10 cellular contexts compared by ENCODE assay signal in genomic region chr5:80466669-80467485, GRCh38. TPM values are rescaled to one million over a fixed set of nuclear protein-coding genes. Genes with fewer than 3 reads are reported as not detected.
A peak's percentile ranks its signal among the peaks of the same experiment; 100 is the strongest.
DNase-seq lines count a peak whose midpoint lies in the region; ATAC-seq and TF ChIP-seq lines count a peak whose summit lies in the region.
"Had no signal": no experiment of that assay in that cellular context is flagged by ENCODE, and none has a peak within 500 bp of the region (broad histone marks: within the 10 kb centered on the region; RNA-seq: fewer than 3 reads in every experiment).

No MANE protein-coding gene starts in this region.

- H3K23ac ChIP-seq in neuronal stem cell (ENCODE audit: low read depth, low read length, poor library complexity) = no peak overlapping the region

- WGBS in esophagus squamous epithelium, 2 donors = 40 to 43% methylated on average over 4 of the region's 4 CpGs
- no CpG with 5 or more reads among the region's 4 CpGs for WGBS in neuronal stem cell (ENCODE audit: extremely low coverage in 2 of 2, insufficient read length in 2 of 2, insufficient replicate concordance in 1 of 2), 2 donors

- peaks cover 3% of the 10 kb centered on the region for H3K27me3 Mint-ChIP-seq in GM23338 (ENCODE audit: insufficient read depth, low read depth, poor library complexity)
- H3K27me3 Mint-ChIP-seq in activated naive CD8-positive, alpha-beta T cell treated with anti-CD3 and anti-CD28 coated beads for 36 hours = no peaks in the 10 kb centered on the region
- H3K27me3 Mint-ChIP-seq in naive thymus-derived CD8-positive, alpha-beta T cell = no peaks in the 10 kb centered on the region
- no peaks in the 10 kb centered on the region for H3K27me3 Mint-ChIP-seq in CD8-positive, alpha-beta T cell (ENCODE audit: low read depth)

- H3K9me3 ChIP-seq in esophagus squamous epithelium (peaks cover 0 to 32% (median 14%) of the 10 kb centered on the region in 3 donors), neuronal stem cell (replicated peaks in 1 of 2; ENCODE audit: control insufficient read depth in 2 of 2, insufficient read depth in 1 of 2, low read depth in 1 of 2, low read length in 2 of 2) (peaks cover 9 to 56% of the 10 kb centered on the region in 2 donors)
- H3K9me3 ChIP-seq in CD8-positive, alpha-beta T cell (ENCODE audit: low read length) = peaks cover 4% of the 10 kb centered on the region

- H3K4me3 ChIP-seq in GM23338 (no peak overlapping the region), esophagus squamous epithelium (no peak overlapping the region), neuronal stem cell (ENCODE audit: low read length in 2 of 2) (no peak overlapping the region)
- no peak overlapping the region for H3K4me3 ChIP-seq in CD8-positive, alpha-beta T cell (ENCODE audit: low read depth, low read length)
- H3K4me3 ChIP-seq: spleen had no signal

- no peak overlapping the region for H3K9ac ChIP-seq in neuronal stem cell (ENCODE audit: low read depth, low read length, poor library complexity)

- no peaks in the 10 kb centered on the region for H3K79me1 ChIP-seq in neuronal stem cell (ENCODE audit: low read depth, low read length)

- no peaks in the 10 kb centered on the region for H3K79me2 ChIP-seq in GM23338 (replicated peaks; ENCODE audit: insufficient read depth)

- H3K27me3 ChIP-seq in GM23338 (ENCODE audit: insufficient read depth) = no peaks in the 10 kb centered on the region
- no peaks in the 10 kb centered on the region for H3K27me3 ChIP-seq in esophagus squamous epithelium
- no peaks in the 10 kb centered on the region for H3K27me3 ChIP-seq in neuronal stem cell (ENCODE audit: control insufficient read depth in 3 of 3, insufficient read depth in 3 of 3, low read depth in 1 of 3, low read length in 3 of 3)
- no peaks in the 10 kb centered on the region for H3K27me3 ChIP-seq in CD8-positive, alpha-beta T cell (ENCODE audit: insufficient read depth, low read length)
- H3K27me3 ChIP-seq: spleen had no signal

- no peaks in the 10 kb centered on the region for H4K20me1 ChIP-seq in GM23338 (replicated peaks; ENCODE audit: insufficient read depth)

- H3K9me3 Mint-ChIP-seq in GM23338 = peaks cover 50% of the 10 kb centered on the region
- peaks cover 34% of the 10 kb centered on the region for H3K9me3 Mint-ChIP-seq in activated naive CD8-positive, alpha-beta T cell treated with anti-CD3 and anti-CD28 coated beads for 36 hours
- H3K9me3 Mint-ChIP-seq in naive thymus-derived CD8-positive, alpha-beta T cell = peaks cover 9 to 61% (median 31%) of the 10 kb centered on the region in 9 donors
- H3K9me3 Mint-ChIP-seq in CD8-positive, alpha-beta T cell = peaks cover 29% of the 10 kb centered on the region

- intact Hi-C loops in esophagus squamous epithelium (cut with DNase I) = no loop called here
- intact Hi-C loops in CD8-positive, alpha-beta T cell (cut with DNase I, micrococcal nuclease) = no loop called here

- no peaks in the 10 kb centered on the region for H3F3A ChIP-seq in GM23338 (replicated peaks; ENCODE audit: low read depth)

- TF ChIP-seq CTCF in GM23338 (conservative IDR thresholded peaks at IDR 0.05; ENCODE audit: low read depth in 2 of 2) = no peak
- no peak for TF ChIP-seq CTCF in esophagus squamous epithelium (IDR thresholded peaks at IDR 0.05)
- TF ChIP-seq CTCF in CD8-positive, alpha-beta T cell (IDR thresholded peaks at IDR 0.05) = no peak

- H3K18ac ChIP-seq in neuronal stem cell (ENCODE audit: low read length) = no peak overlapping the region

- no peak overlapping the region for H3K14ac ChIP-seq in neuronal stem cell (ENCODE audit: low read length)

- H2AFZ ChIP-seq in GM23338 (no peak overlapping the region), neuronal stem cell (ENCODE audit: low read length) (no peak overlapping the region)

- H3K4me1 ChIP-seq in GM23338 (ENCODE audit: insufficient read depth) (0 out of 2 replicates have a peak, but pooled peaks cover 4% of the 10 kb centered on the region), esophagus squamous epithelium (peaks cover 5 to 31% (median 5%) of the 10 kb centered on the region in 3 donors), neuronal stem cell (ENCODE audit: control insufficient read depth in 2 of 2, insufficient read depth in 1 of 2, low read depth in 1 of 2, low read length in 2 of 2) (peaks cover 0 to 1% of the 10 kb centered on the region in 2 donors)
- H3K4me1 ChIP-seq in CD8-positive, alpha-beta T cell (ENCODE audit: insufficient read depth, low read length) = no peaks in the 10 kb centered on the region

- ATAC-seq in GM23338 = no peak
- ATAC-seq in naive thymus-derived CD8-positive, alpha-beta T cell = no peak
- no peak for ATAC-seq in CD8-positive, alpha-beta T cell

- CTCF ChIA-PET in CD8-positive, alpha-beta T cell (lab: Charles Lee) = interaction anchor here (1.2 kb wide), 1 partner anchor 376 kb away, joined by 3 read pairs; no protein-coding TSS in a partner anchor

- H4K8ac ChIP-seq in neuronal stem cell (ENCODE audit: low read depth, low read length) = no peak overlapping the region

- H2BK120ac ChIP-seq in neuronal stem cell (ENCODE audit: low read depth, low read length) = no peak overlapping the region

- no peak overlapping the region for H3K4me3 Mint-ChIP-seq in GM23338
- no peak overlapping the region for H3K4me3 Mint-ChIP-seq in activated naive CD8-positive, alpha-beta T cell treated with anti-CD3 and anti-CD28 coated beads for 36 hours
- H3K4me3 Mint-ChIP-seq in naive thymus-derived CD8-positive, alpha-beta T cell = no peak overlapping the region
- H3K4me3 Mint-ChIP-seq in CD8-positive, alpha-beta T cell = no peak overlapping the region

- peak overlapping the region; percentile 60 for H3K27ac Mint-ChIP-seq in GM23338
- H3K27ac Mint-ChIP-seq in activated naive CD8-positive, alpha-beta T cell treated with anti-CD3 and anti-CD28 coated beads for 36 hours = no peak overlapping the region
- no peak overlapping the region for H3K27ac Mint-ChIP-seq in naive thymus-derived CD8-positive, alpha-beta T cell
- no peak overlapping the region for H3K27ac Mint-ChIP-seq in CD8-positive, alpha-beta T cell

- H3K27ac ChIP-seq in GM23338 (ENCODE audit: low read depth) (0 out of 2 replicates have a peak overlapping the region, but pooled peaks have one; percentile 27), esophagus squamous epithelium (peak overlapping the region; percentile 5 to 50 (median 40)), neuronal stem cell (replicated peaks; ENCODE audit: low read length) (peak overlapping the region; percentile 16)
- no peak overlapping the region for H3K27ac ChIP-seq in CD8-positive, alpha-beta T cell (ENCODE audit: low read depth, low read length)

- peaks cover 3% of the 10 kb centered on the region; the same call in 2 of the 3 replicates for H3K4me1 Mint-ChIP-seq in GM23338
- H3K4me1 Mint-ChIP-seq in activated naive CD8-positive, alpha-beta T cell treated with anti-CD3 and anti-CD28 coated beads for 36 hours = no peaks in the 10 kb centered on the region
- H3K4me1 Mint-ChIP-seq in naive thymus-derived CD8-positive, alpha-beta T cell = no peaks in the 10 kb centered on the region
- no peaks in the 10 kb centered on the region for H3K4me1 Mint-ChIP-seq in CD8-positive, alpha-beta T cell (ENCODE audit: low read depth)

- H3K9me2 ChIP-seq in GM23338 (ENCODE audit: insufficient read depth) = 0 out of 2 replicates have a peak, but pooled peaks cover 4% of the 10 kb centered on the region

- no peak overlapping the region for H2AK5ac ChIP-seq in neuronal stem cell (ENCODE audit: low read depth, low read length)

- no peak for TF ChIP-seq POLR2A in esophagus squamous epithelium (IDR thresholded peaks at IDR 0.05)

- no peak overlapping the region for H2BK12ac ChIP-seq in neuronal stem cell (ENCODE audit: low read length)

- H3K4ac ChIP-seq in neuronal stem cell (ENCODE audit: low read length) = no peak overlapping the region

- H2BK5ac ChIP-seq in neuronal stem cell (ENCODE audit: low read length) = no peak overlapping the region

- no peak for DNase-seq in GM23338 (ENCODE audit: low spot score)
- peak; percentile 25 for DNase-seq in OCI-M1 (lab: John Stamatoyannopoulos, UW)
- DNase-seq in esophagus squamous epithelium (lab: John Stamatoyannopoulos, UW) = no peak
- DNase-seq in neuronal stem cell (ENCODE audit: low spot score) = no peak
- DNase-seq in SK-N-DZ (ENCODE audit: low spot score) = no peak
- no peak for DNase-seq in activated naive CD8-positive, alpha-beta T cell treated with anti-CD3 and anti-CD28 coated beads for 36 hours
- no peak for DNase-seq in naive thymus-derived CD8-positive, alpha-beta T cell
- no peak for DNase-seq in CD8-positive, alpha-beta T cell
- DNase-seq: NCI-H69, spleen had no signal

- H3K36me3 Mint-ChIP-seq in GM23338 (ENCODE audit: low read depth) = peaks cover 80% of the 10 kb centered on the region
- H3K36me3 Mint-ChIP-seq in activated naive CD8-positive, alpha-beta T cell treated with anti-CD3 and anti-CD28 coated beads for 36 hours = peaks cover 67% of the 10 kb centered on the region
- H3K36me3 Mint-ChIP-seq in naive thymus-derived CD8-positive, alpha-beta T cell = peaks cover 61 to 95% (median 75%) of the 10 kb centered on the region in 3 donors
- peaks cover 88% of the 10 kb centered on the region for H3K36me3 Mint-ChIP-seq in CD8-positive, alpha-beta T cell

- H4K91ac ChIP-seq in neuronal stem cell (ENCODE audit: low read depth, low read length, poor library complexity) = no peak overlapping the region

- H3K36me3 ChIP-seq in GM23338 (ENCODE audit: insufficient read depth) = no peaks in the 10 kb centered on the region
- peaks cover 0 to 76% (median 0%) of the 10 kb centered on the region in 3 donors for H3K36me3 ChIP-seq in esophagus squamous epithelium
- peaks cover 21 to 86% of the 10 kb centered on the region in 2 donors for H3K36me3 ChIP-seq in neuronal stem cell (replicated peaks in 1 of 2; ENCODE audit: control insufficient read depth in 2 of 2, insufficient read depth in 2 of 2, low read length in 2 of 2)
- no peaks in the 10 kb centered on the region for H3K36me3 ChIP-seq in CD8-positive, alpha-beta T cell (ENCODE audit: insufficient read depth, low read length)

- no peak overlapping the region for H2BK15ac ChIP-seq in neuronal stem cell (ENCODE audit: low read length)

- H3K4me2 ChIP-seq in GM23338 (no peak overlapping the region), neuronal stem cell (ENCODE audit: insufficient read depth, low read length, poor library complexity, severe bottlenecking) (no peak overlapping the region)

- POLR2A ChIA-PET in naive thymus-derived CD8-positive, alpha-beta T cell (lab: Charles Lee) = no interaction called here
- POLR2A ChIA-PET in CD8-positive, alpha-beta T cell (lab: Charles Lee) = no interaction called here

RNA-seq across cellular contexts. Expression of gene FAM151B, which starts 21.0 kb away (rescaled TPM):
- 3.1 TPM in 1 of 2 replicates, not detected in the other for total RNA-seq in GM23338 (2014; rRNA removed; shearing (Covaris generic))
- 0.55 and 0.78 TPM in 2 replicates for polyA plus RNA-seq in GM23338 (2016; fragmentation: Nextera tagmentation; extraction: Ambion mirVana)
- 1 to 10 TPM in 1 of 4 donors, under 1 TPM in 3; 0.38 to 3.6 (median 0.84) TPM for total RNA-seq in esophagus squamous epithelium
- 1.7 TPM for polyA plus RNA-seq in neuronal stem cell (2013, experiment 1 of 2)
- polyA plus RNA-seq in neuronal stem cell (2013, experiment 2 of 2) = 1.6 TPM
- polyA plus RNA-seq in SK-N-DZ (2014; cell fraction: cytosol; rRNA removed) = 1.2 and 2.3 TPM in 2 replicates
- 0.95 and 2.3 TPM in 2 replicates for polyA plus RNA-seq in SK-N-DZ (2014; cell fraction: nucleus; rRNA removed)
- total RNA-seq in activated naive CD8-positive, alpha-beta T cell treated with anti-CD3 and anti-CD28 coated beads for 36 hours = under 1 TPM; 0.30 to 0.35 TPM
- under 1 TPM; 0.26 to 0.82 TPM for total RNA-seq in naive thymus-derived CD8-positive, alpha-beta T cell
- under 1 TPM in 1 of 3 donors, not detected in 2; 0.57 TPM for polyA plus RNA-seq in naive thymus-derived CD8-positive, alpha-beta T cell
- total RNA-seq in CD8-positive, alpha-beta T cell = under 1 TPM in 1 of 2 experiments, not detected in 1; 0.19 TPM

RNA-seq across cellular contexts. Expression of gene ZFYVE16, which starts 59.0 kb away (rescaled TPM):
- total RNA-seq in GM23338 (2014; rRNA removed; shearing (Covaris generic)) = 24.2 and 24.7 TPM in 2 replicates
- 23.0 and 26.6 TPM in 2 replicates for polyA plus RNA-seq in GM23338 (2016; fragmentation: Nextera tagmentation; extraction: Ambion mirVana)
- 10 to 100 TPM; 12.5 to 27.5 (median 18.2) TPM for total RNA-seq in esophagus squamous epithelium
- polyA plus RNA-seq in neuronal stem cell (2013, experiment 1 of 2) = 28.6 TPM
- polyA plus RNA-seq in neuronal stem cell (2013, experiment 2 of 2) = 27.9 TPM
- 24.3 TPM in 2 replicates for polyA plus RNA-seq in SK-N-DZ (2014; cell fraction: cytosol; rRNA removed)
- polyA plus RNA-seq in SK-N-DZ (2014; cell fraction: nucleus; rRNA removed) = 41.8 and 70.7 TPM in 2 replicates
- total RNA-seq in activated naive CD8-positive, alpha-beta T cell treated with anti-CD3 and anti-CD28 coated beads for 36 hours = 1 to 10 TPM; 7.2 to 8.4 TPM
- total RNA-seq in naive thymus-derived CD8-positive, alpha-beta T cell = 10 to 100 TPM; 22.4 to 27.0 TPM
- polyA plus RNA-seq in naive thymus-derived CD8-positive, alpha-beta T cell = 1 to 10 TPM; 1.7 to 4.1 (median 2.5) TPM
- total RNA-seq in CD8-positive, alpha-beta T cell = 1 to 10 TPM; 7.6 to 9.9 TPM
